2 cellular contexts compared by ENCODE assay signal in the genomic region with DNA sequence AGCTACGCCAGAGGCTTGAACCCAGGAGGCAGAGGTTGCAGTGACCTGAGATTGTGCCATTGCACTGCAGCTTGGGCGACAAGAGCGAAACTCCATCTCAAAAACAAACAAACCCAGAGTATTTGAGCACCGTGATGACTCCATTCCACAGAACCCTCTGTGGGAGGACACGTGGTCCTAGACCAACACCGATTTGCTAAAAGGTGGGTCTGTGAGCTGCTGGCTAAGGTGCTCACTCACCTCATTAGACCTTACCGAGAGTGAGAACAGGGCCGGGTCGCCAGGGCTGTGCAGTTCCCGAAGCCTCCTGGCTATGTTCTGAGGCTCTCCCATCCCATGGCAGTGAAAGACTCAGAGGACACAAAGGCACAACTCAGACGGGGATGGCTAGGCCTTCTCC.
TF ChIP-seq lines count a peak whose summit lies in the region.

No MANE protein-coding gene starts in this region.

TF ChIP-seq in liver, 16 proteins besides CTCF, POLR2A, EP300 and RAD21:
- TF ChIP-seq NR2F2 (IDR thresholded peaks at IDR 0.05), result no peak
- TF ChIP-seq, protein P1, sequence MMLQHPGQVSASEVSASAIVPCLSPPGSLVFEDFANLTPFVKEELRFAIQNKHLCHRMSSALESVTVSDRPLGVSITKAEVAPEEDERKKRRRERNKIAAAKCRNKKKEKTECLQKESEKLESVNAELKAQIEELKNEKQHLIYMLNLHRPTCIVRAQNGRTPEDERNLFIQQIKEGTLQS (IDR thresholded peaks at IDR 0.05), result peak; percentile 44
- peak; percentile 56 for TF ChIP-seq SP1 (IDR thresholded peaks at IDR 0.05)
- no peak for TF ChIP-seq FOXA1 (IDR thresholded peaks at IDR 0.05)
- TF ChIP-seq HNF4G (IDR thresholded peaks at IDR 0.05), result no peak
- TF ChIP-seq YY1 (IDR thresholded peaks at IDR 0.05), result peak; percentile 82
- peak in 1 of 2 donors; percentile 74 for TF ChIP-seq JUND (IDR thresholded peaks at IDR 0.05)
- TF ChIP-seq, protein P2, sequence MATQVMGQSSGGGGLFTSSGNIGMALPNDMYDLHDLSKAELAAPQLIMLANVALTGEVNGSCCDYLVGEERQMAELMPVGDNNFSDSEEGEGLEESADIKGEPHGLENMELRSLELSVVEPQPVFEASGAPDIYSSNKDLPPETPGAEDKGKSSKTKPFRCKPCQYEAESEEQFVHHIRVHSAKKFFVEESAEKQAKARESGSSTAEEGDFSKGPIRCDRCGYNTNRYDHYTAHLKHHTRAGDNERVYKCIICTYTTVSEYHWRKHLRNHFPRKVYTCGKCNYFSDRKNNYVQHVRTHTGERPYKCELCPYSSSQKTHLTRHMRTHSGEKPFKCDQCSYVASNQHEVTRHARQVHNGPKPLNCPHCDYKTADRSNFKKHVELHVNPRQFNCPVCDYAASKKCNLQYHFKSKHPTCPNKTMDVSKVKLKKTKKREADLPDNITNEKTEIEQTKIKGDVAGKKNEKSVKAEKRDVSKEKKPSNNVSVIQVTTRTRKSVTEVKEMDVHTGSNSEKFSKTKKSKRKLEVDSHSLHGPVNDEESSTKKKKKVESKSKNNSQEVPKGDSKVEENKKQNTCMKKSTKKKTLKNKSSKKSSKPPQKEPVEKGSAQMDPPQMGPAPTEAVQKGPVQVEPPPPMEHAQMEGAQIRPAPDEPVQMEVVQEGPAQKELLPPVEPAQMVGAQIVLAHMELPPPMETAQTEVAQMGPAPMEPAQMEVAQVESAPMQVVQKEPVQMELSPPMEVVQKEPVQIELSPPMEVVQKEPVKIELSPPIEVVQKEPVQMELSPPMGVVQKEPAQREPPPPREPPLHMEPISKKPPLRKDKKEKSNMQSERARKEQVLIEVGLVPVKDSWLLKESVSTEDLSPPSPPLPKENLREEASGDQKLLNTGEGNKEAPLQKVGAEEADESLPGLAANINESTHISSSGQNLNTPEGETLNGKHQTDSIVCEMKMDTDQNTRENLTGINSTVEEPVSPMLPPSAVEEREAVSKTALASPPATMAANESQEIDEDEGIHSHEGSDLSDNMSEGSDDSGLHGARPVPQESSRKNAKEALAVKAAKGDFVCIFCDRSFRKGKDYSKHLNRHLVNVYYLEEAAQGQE (IDR thresholded peaks at IDR 0.05), result peak; percentile 37
- TF ChIP-seq TAF1 (conservative IDR thresholded peaks at IDR 0.05), result no peak
- peak; percentile 61 for TF ChIP-seq FOXA2 (IDR thresholded peaks at IDR 0.05)
- TF ChIP-seq EGR1 (IDR thresholded peaks at IDR 0.05; ENCODE audit: low read depth in 2 of 2), result no peak
- TF ChIP-seq HNF4A (conservative IDR thresholded peaks at IDR 0.05), result peak; percentile 39 to 78
- TF ChIP-seq, protein P3, sequence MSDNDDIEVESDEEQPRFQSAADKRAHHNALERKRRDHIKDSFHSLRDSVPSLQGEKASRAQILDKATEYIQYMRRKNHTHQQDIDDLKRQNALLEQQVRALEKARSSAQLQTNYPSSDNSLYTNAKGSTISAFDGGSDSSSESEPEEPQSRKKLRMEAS (IDR thresholded peaks at IDR 0.05), result peak; percentile 63
- peak; percentile 67 to 91 for TF ChIP-seq RXRA (IDR thresholded peaks at IDR 0.05)
- TF ChIP-seq, protein P4, sequence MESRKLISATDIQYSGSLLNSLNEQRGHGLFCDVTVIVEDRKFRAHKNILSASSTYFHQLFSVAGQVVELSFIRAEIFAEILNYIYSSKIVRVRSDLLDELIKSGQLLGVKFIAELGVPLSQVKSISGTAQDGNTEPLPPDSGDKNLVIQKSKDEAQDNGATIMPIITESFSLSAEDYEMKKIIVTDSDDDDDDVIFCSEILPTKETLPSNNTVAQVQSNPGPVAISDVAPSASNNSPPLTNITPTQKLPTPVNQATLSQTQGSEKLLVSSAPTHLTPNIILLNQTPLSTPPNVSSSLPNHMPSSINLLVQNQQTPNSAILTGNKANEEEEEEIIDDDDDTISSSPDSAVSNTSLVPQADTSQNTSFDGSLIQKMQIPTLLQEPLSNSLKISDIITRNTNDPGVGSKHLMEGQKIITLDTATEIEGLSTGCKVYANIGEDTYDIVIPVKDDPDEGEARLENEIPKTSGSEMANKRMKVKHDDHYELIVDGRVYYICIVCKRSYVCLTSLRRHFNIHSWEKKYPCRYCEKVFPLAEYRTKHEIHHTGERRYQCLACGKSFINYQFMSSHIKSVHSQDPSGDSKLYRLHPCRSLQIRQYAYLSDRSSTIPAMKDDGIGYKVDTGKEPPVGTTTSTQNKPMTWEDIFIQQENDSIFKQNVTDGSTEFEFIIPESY (IDR thresholded peaks at IDR 0.05), result peak; percentile 34
- TF ChIP-seq GABPA (IDR thresholded peaks at IDR 0.05 in 1 of 2, conservative IDR thresholded peaks at IDR 0.05 in 1 of 2), result no peak
TF ChIP-seq in liver: peak in this region for 10.

TF ChIP-seq in HepG2, 621 proteins besides CTCF, POLR2A, EP300 and RAD21:
- TF ChIP-seq, protein P5, sequence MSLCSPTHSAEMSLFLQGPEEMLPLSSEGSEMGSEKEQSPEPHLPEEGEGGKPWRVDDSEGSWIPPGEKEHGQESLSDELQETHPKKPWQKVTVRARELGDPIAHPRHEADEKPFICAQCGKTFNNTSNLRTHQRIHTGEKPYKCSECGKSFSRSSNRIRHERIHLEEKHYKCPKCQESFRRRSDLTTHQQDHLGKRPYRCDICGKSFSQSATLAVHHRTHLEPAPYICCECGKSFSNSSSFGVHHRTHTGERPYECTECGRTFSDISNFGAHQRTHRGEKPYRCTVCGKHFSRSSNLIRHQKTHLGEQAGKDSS (CRISPR knock-in tag; IDR thresholded peaks at IDR 0.05; ENCODE audit: borderline replicate concordance, low read depth), result no peak
- no peak for TF ChIP-seq ZFP36L2 (CRISPR knock-in tag; IDR thresholded peaks at IDR 0.05)
- TF ChIP-seq ZNF607 (CRISPR knock-in tag; IDR thresholded peaks at IDR 0.05; ENCODE audit: borderline replicate concordance), result no peak
